1 cellular context compared by ENCODE assay signal in genomic region chr2:114006460-114006859, GRCh38.
TF ChIP-seq lines count a peak whose summit lies in the region.

No MANE protein-coding gene starts in this region.

TF ChIP-seq in HepG2, 621 proteins besides CTCF, POLR2A, EP300 and RAD21 (continued from another document and continues in another):
- peak; percentile 55; the same call in 1 of the 2 replicates for TF ChIP-seq BCL6 (CRISPR knock-in tag; IDR thresholded peaks at IDR 0.05)
- TF ChIP-seq KLF12 (CRISPR knock-in tag; IDR thresholded peaks at IDR 0.05; ENCODE audit: borderline replicate concordance) = no peak
- no peak for TF ChIP-seq ZBTB46 (CRISPR knock-in tag; IDR thresholded peaks at IDR 0.05; ENCODE audit: borderline replicate concordance)
- no peak for TF ChIP-seq ZNF891 (CRISPR knock-in tag; IDR thresholded peaks at IDR 0.05)
- no peak for TF ChIP-seq ZNF564 (CRISPR knock-in tag; IDR thresholded peaks at IDR 0.05)
- no peak for TF ChIP-seq ATF4 (CRISPR knock-in tag; IDR thresholded peaks at IDR 0.05)
- peak; percentile 93 for TF ChIP-seq ARID5B (CRISPR knock-in tag; IDR thresholded peaks at IDR 0.05)
- TF ChIP-seq HOXD1 (CRISPR knock-in tag; IDR thresholded peaks at IDR 0.05) = peak; percentile 100
- TF ChIP-seq DDIT3 (CRISPR knock-in tag; IDR thresholded peaks at IDR 0.05) = no peak
- peak; percentile 83 for TF ChIP-seq PBX2 (CRISPR knock-in tag; IDR thresholded peaks at IDR 0.05)
- TF ChIP-seq SATB2 (CRISPR knock-in tag; IDR thresholded peaks at IDR 0.05) = no peak
- TF ChIP-seq ZFP41 (CRISPR knock-in tag; IDR thresholded peaks at IDR 0.05; ENCODE audit: borderline replicate concordance) = no peak
- TF ChIP-seq CHD2 (IDR thresholded peaks at IDR 0.05; ENCODE audit: low read depth, low read length) = no peak
- no peak for TF ChIP-seq ZNF354B (CRISPR knock-in tag; IDR thresholded peaks at IDR 0.05)
- no peak for TF ChIP-seq IKZF1 (IDR thresholded peaks at IDR 0.05)
- 0 out of 4 replicates have a peak, but pooled peaks of 1 of the 2 experiments have one; percentile 21 for TF ChIP-seq NR2F1 (CRISPR knock-in tag; IDR thresholded peaks at IDR 0.05)
- no peak; the same call in 1 of the 2 replicates for TF ChIP-seq ETV5 (CRISPR knock-in tag; IDR thresholded peaks at IDR 0.05; ENCODE audit: borderline replicate concordance)
- no peak for TF ChIP-seq TAF15 (IDR thresholded peaks at IDR 0.05; ENCODE audit: low read depth, low read length, poor library complexity, severe bottlenecking)
- no peak for TF ChIP-seq ZNF414 (CRISPR knock-in tag; IDR thresholded peaks at IDR 0.05)
- no peak for TF ChIP-seq ZNF7 (CRISPR knock-in tag; IDR thresholded peaks at IDR 0.05)
- peak; percentile 83; the same call in 1 of the 2 replicates for TF ChIP-seq ZNF503 (CRISPR knock-in tag; IDR thresholded peaks at IDR 0.05)
- TF ChIP-seq CREB3 (CRISPR knock-in tag; IDR thresholded peaks at IDR 0.05) = 0 out of 2 replicates have a peak, but pooled peaks have one; percentile 26
- no peak for TF ChIP-seq HNRNPH1 (optimal IDR thresholded peaks at IDR 0.05; ENCODE audit: low read depth, low read length)
- TF ChIP-seq RBM39 (IDR thresholded peaks at IDR 0.05; ENCODE audit: low read depth, low read length, poor library complexity, severe bottlenecking) = no peak
- peak; percentile 73 for TF ChIP-seq ZNF792 (CRISPR knock-in tag; IDR thresholded peaks at IDR 0.05)
- no peak for TF ChIP-seq ZNF75D (CRISPR knock-in tag; IDR thresholded peaks at IDR 0.05; ENCODE audit: borderline replicate concordance)
- TF ChIP-seq FOXO1 (CRISPR knock-in tag; IDR thresholded peaks at IDR 0.05) = peak; percentile 74; the same call in 1 of the 2 replicates
- peak; percentile 67; the same call in 1 of the 2 replicates for TF ChIP-seq FOXJ3 (CRISPR knock-in tag; IDR thresholded peaks at IDR 0.05; ENCODE audit: borderline replicate concordance)
- TF ChIP-seq NR2F6 (IDR thresholded peaks at IDR 0.05) = no peak
- TF ChIP-seq NR2F6 (CRISPR knock-in tag; IDR thresholded peaks at IDR 0.05) = peak; percentile 28; the same call in 1 of the 2 replicates
- TF ChIP-seq THRA (CRISPR knock-in tag; IDR thresholded peaks at IDR 0.05; ENCODE audit: borderline replicate concordance) = peak; percentile 55; the same call in 1 of the 2 replicates
- TF ChIP-seq SOX6 (IDR thresholded peaks at IDR 0.05) = no peak
- TF ChIP-seq SOX6 (CRISPR knock-in tag; IDR thresholded peaks at IDR 0.05) = peak; percentile 93
- TF ChIP-seq DPF2 (CRISPR knock-in tag; IDR thresholded peaks at IDR 0.05; ENCODE audit: borderline replicate concordance, low read depth) = peak; percentile 86
- TF ChIP-seq MLX (CRISPR knock-in tag; IDR thresholded peaks at IDR 0.05) = peak; percentile 25; the same call in 1 of the 2 replicates
- TF ChIP-seq CHCHD3 (CRISPR knock-in tag; IDR thresholded peaks at IDR 0.05) = no peak
- no peak for TF ChIP-seq ZHX2 (IDR thresholded peaks at IDR 0.05; ENCODE audit: low read depth)
- TF ChIP-seq ZHX2 (CRISPR knock-in tag; IDR thresholded peaks at IDR 0.05; ENCODE audit: borderline replicate concordance) = peak; percentile 65; the same call in 1 of the 2 replicates
- peak; percentile 77; the same call in 1 of the 2 replicates for TF ChIP-seq TARDBP (CRISPR knock-in tag; IDR thresholded peaks at IDR 0.05)
- TF ChIP-seq CREM (IDR thresholded peaks at IDR 0.05) = peak; percentile 65; the same call in 1 of the 2 replicates
- TF ChIP-seq CREM (CRISPR knock-in tag; IDR thresholded peaks at IDR 0.05) = no peak
- TF ChIP-seq ZNF598 (CRISPR knock-in tag; IDR thresholded peaks at IDR 0.05; ENCODE audit: borderline replicate concordance) = no peak
